In the genomic region with DNA sequence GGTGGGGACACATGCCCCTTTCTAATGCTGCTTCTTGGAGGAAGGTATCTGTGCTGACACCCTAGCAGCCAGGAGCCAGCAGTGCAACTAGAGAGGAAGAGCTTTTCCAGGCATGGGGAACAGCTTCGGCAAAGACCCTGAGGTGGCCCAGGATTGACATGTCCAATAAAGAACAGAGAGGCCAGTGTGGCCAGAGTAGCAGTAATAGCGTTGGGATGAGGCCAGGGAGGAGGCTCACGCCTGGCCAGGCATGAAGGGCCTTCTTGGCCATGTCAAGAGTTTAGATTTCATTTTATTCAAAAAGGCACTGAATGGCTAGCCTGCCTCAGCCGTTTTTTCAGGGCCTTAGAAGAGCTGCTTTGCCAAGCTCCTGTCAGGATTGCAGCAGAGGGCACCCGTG, we compare ENCODE assay signal across 12 cellular contexts. TPM values are rescaled to one million over a fixed set of nuclear protein-coding genes. Genes with fewer than 3 reads are reported as not detected.
DNase-seq lines count a peak whose midpoint lies in the region; ATAC-seq and TF ChIP-seq lines count a peak whose summit lies in the region.
"Had no signal": no experiment of that assay in that cellular context is flagged by ENCODE, and none has a peak within 500 bp of the region (broad histone marks: within the 10 kb centered on the region; RNA-seq: fewer than 3 reads in every experiment).

No MANE protein-coding gene starts in this region.

- no peak for TF ChIP-seq POLR2A in heart left ventricle (IDR thresholded peaks at IDR 0.05)
- no peak for TF ChIP-seq POLR2A in uterus (IDR thresholded peaks at IDR 0.05)

- TF ChIP-seq CTCF in heart left ventricle (IDR thresholded peaks at IDR 0.05) (peak in 5 of 12 donors; percentile 13 to 33 (median 31)), neural progenitor cell (IDR thresholded peaks at IDR 0.05) (no peak), uterus (IDR thresholded peaks at IDR 0.05) (no peak)

- peaks cover 8% of the 10 kb centered on the region for H3F3A ChIP-seq in neural progenitor cell (ENCODE audit: low read depth)

- peaks cover 11% of the 10 kb centered on the region for H3K4me1 Mint-ChIP-seq in neural progenitor cell

- no peaks in the 10 kb centered on the region for H3K27me3 ChIP-seq in heart left ventricle
- no peaks in the 10 kb centered on the region for H3K27me3 ChIP-seq in neural progenitor cell
- no peaks in the 10 kb centered on the region for H3K27me3 ChIP-seq in uterus
- H3K27me3 ChIP-seq: upper lobe of right lung had no signal

- H3K36me3 ChIP-seq in heart left ventricle (no peaks in the 10 kb centered on the region), neural progenitor cell (no peaks in the 10 kb centered on the region), uterus (no peaks in the 10 kb centered on the region)
- H3K36me3 ChIP-seq: upper lobe of right lung had no signal

- ATAC-seq in heart left ventricle (no peak), HG03139 (IDR thresholded peaks at IDR 0.05; ENCODE audit: unreplicated experiment) (no peak)

- H3K9me3 ChIP-seq in heart left ventricle: no peaks in the 10 kb centered on the region
- H3K9me3 ChIP-seq in neural progenitor cell (ENCODE audit: low read depth): no peaks in the 10 kb centered on the region
- no peaks in the 10 kb centered on the region for H3K9me3 ChIP-seq in uterus
- H3K9me3 ChIP-seq: upper lobe of right lung had no signal

- H3K27me3 Mint-ChIP-seq in neural progenitor cell (ENCODE audit: insufficient read depth, low read depth): peaks cover 4% of the 10 kb centered on the region

- H3K4me2 ChIP-seq in neural progenitor cell: no peak overlapping the region

- H2AFZ ChIP-seq in neural progenitor cell (replicated peaks): peak overlapping the region; percentile 53

- H3K4me1 ChIP-seq in heart left ventricle (peaks cover 0 to 41% (median 9%) of the 10 kb centered on the region in 12 donors), neural progenitor cell (peaks cover 4% of the 10 kb centered on the region), uterus (peaks cover 3 to 5% of the 10 kb centered on the region in 2 donors)
- H3K4me1 ChIP-seq: upper lobe of right lung had no signal

- H3K4me3 Mint-ChIP-seq in neural progenitor cell: no peak overlapping the region

- no peak overlapping the region for H3K9ac ChIP-seq in neural progenitor cell

- H3K36me3 Mint-ChIP-seq in neural progenitor cell: no peaks in the 10 kb centered on the region

- DNase-seq in heart left ventricle: peak in 1 of 5 donors; percentile 19
- no peak for DNase-seq in cardiac septum (ENCODE audit: low spot score)
- no peak for DNase-seq in epithelial cell of prostate (ENCODE audit: low read depth, low spot score)
- DNase-seq in neural progenitor cell (ENCODE audit: low spot score): no peak
- DNase-seq in uterus: no peak
- DNase-seq in NCI-H2171 treated with DMSO at 0.1 percent for 48 hours (lab: John Stamatoyannopoulos, UW): no peak
- DNase-seq in NCI-H2081 (lab: John Stamatoyannopoulos, UW): no peak

- intact Hi-C loops in heart left ventricle (cut with DNase I) (loop anchor here in 9 of 10 donors (1.0 to 10.0 kb wide), 8 partner anchors 46 to 278 kb away; partner anchors contain the start of genes TARS2 (in 2 of the 9) and CA14 (in 1 of the 9)), cardiac septum (cut with DNase I) (loop anchor here (2.0 kb wide), 2 partner anchors 18 to 68 kb away; partner anchors contain the start of gene FALEC), uterus (cut with DNase I; ENCODE audit: low total_unique reads) (loop anchor here (10.0 kb wide), 1 partner anchor 68 kb away; no protein-coding TSS in a partner anchor)

- 46 to 49% (median 48%) methylated on average over 5 of the region's 5 CpGs for WGBS in heart left ventricle, 4 donors

- H3K79me2 ChIP-seq in neural progenitor cell (ENCODE audit: low read depth): no peaks in the 10 kb centered on the region

- H3K4me3 ChIP-seq in heart left ventricle: peak overlapping the region in 1 of 12 donors; percentile 2
- H3K4me3 ChIP-seq in neural progenitor cell: no peak overlapping the region
- H3K4me3 ChIP-seq in uterus: no peak overlapping the region
- H3K4me3 ChIP-seq: upper lobe of right lung had no signal

- no peaks in the 10 kb centered on the region for H3K9me3 Mint-ChIP-seq in neural progenitor cell

- H3K27ac ChIP-seq in heart left ventricle: peak overlapping the region in 11 of 12 donors; percentile 37 to 86 (median 74)
- H3K27ac ChIP-seq in epithelial cell of prostate: peak overlapping the region; percentile 91
- no peak overlapping the region for H3K27ac ChIP-seq in neural progenitor cell
- peak overlapping the region; percentile 75 to 76 for H3K27ac ChIP-seq in uterus
- H3K27ac ChIP-seq: upper lobe of right lung had no signal

- H4K20me1 ChIP-seq in neural progenitor cell (ENCODE audit: low read depth): no peaks in the 10 kb centered on the region

- H3K27ac Mint-ChIP-seq in neural progenitor cell: peak overlapping the region; percentile 8

RNA-seq across cellular contexts. Expression of gene ADAMTSL4, which starts 16.3 kb away (rescaled TPM):
- total RNA-seq in heart left ventricle (10 to 100 TPM; 19.2 to 69.0 (median 40.9) TPM), cardiac septum (28.9 TPM), neural progenitor cell (ENCODE audit: low replicate concordance) (not detected in 2 replicates), uterus (100 to 1,000 TPM in 1 of 4 donors, 10 to 100 TPM in 3; 15.9 to 133 (median 35.4) TPM)
- polyA plus RNA-seq in heart left ventricle: 10 to 100 TPM; 41.1 to 61.7 TPM

RNA-seq across cellular contexts. Expression of gene FALEC, which starts 17.3 kb away (rescaled TPM):
- under 1 TPM in 2 of 9 donors, not detected in 7; 0.51 to 0.96 TPM for total RNA-seq in heart left ventricle
- polyA plus RNA-seq in heart left ventricle: under 1 TPM; 0.18 to 0.46 TPM
- 0.46 TPM for total RNA-seq in cardiac septum
- total RNA-seq in neural progenitor cell (ENCODE audit: low replicate concordance): 0.96 TPM in 1 of 2 replicates, not detected in the other
- 1 to 10 TPM in 1 of 4 donors, under 1 TPM in 1, not detected in 2; 0.88 to 1.0 TPM for total RNA-seq in uterus
- total RNA-seq: left colon, posterior vena cava, SK-MEL-5 had no signal

RNA-seq across cellular contexts. Expression of gene ECM1, which starts 25.0 kb away (rescaled TPM):
- total RNA-seq in heart left ventricle: 10 to 100 TPM; 10.9 to 35.3 (median 15.4) TPM
- polyA plus RNA-seq in heart left ventricle: 10 to 100 TPM; 11.3 to 15.6 TPM
- 14.5 TPM for total RNA-seq in cardiac septum
- 0.30 and 0.65 TPM in 2 replicates for total RNA-seq in neural progenitor cell (ENCODE audit: low replicate concordance)
- 10 to 100 TPM in 2 of 4 donors, 1 to 10 TPM in 2; 1.5 to 38.5 (median 9.5) TPM for total RNA-seq in uterus

RNA-seq across cellular contexts. Expression of gene TARS2, which starts 45.6 kb away (rescaled TPM):
- total RNA-seq in heart left ventricle: 10 to 100 TPM; 21.9 to 46.5 (median 28.9) TPM
- polyA plus RNA-seq in heart left ventricle: 10 to 100 TPM; 23.6 to 29.0 TPM
- total RNA-seq in cardiac septum: 30.7 TPM
- total RNA-seq in neural progenitor cell (ENCODE audit: low replicate concordance): 29.6 and 29.8 TPM in 2 replicates
- total RNA-seq in uterus: 10 to 100 TPM in 2 of 4 donors, 1 to 10 TPM in 2; 4.6 to 22.6 (median 10.2) TPM

RNA-seq across cellular contexts. Expression of gene MCL1, which starts 46.5 kb away (rescaled TPM):
- total RNA-seq in heart left ventricle: 100 to 1,000 TPM in 6 of 9 donors, 10 to 100 TPM in 3; 77.2 to 180 (median 104) TPM
- 100 to 1,000 TPM in 1 of 2 donors, 10 to 100 TPM in 1; 57.1 to 118 TPM for polyA plus RNA-seq in heart left ventricle
- 145 TPM for total RNA-seq in cardiac septum
- total RNA-seq in neural progenitor cell (ENCODE audit: low replicate concordance): 202 and 232 TPM in 2 replicates
- 100 to 1,000 TPM; 125 to 266 (median 207) TPM for total RNA-seq in uterus

Comparison
In these comparisons a context has a peak if more than half of its experiments do, and no peak if none do; other contexts are left out.
1. RNA of gene ADAMTSL4, which starts 16.3 kb away (total RNA-seq): 19.2 to 69.0 TPM in heart left ventricle, 15.9 to 133 TPM in uterus and 28.9 TPM in cardiac septum (single experiment); not detected in neural progenitor cell; every median in the first group is over 10 times any median in the second.